8 cellular contexts compared by ENCODE assay signal in genomic region chr15:75694241-75695182, GRCh38. TPM values are rescaled to one million over a fixed set of nuclear protein-coding genes. Genes with fewer than 3 reads are reported as not detected.
A peak's percentile ranks its signal among the peaks of the same experiment; 100 is the strongest.
DNase-seq lines count a peak whose midpoint lies in the region; ATAC-seq, FAIRE-seq and TF ChIP-seq lines count a peak whose summit lies in the region.

No MANE protein-coding gene starts in this region.

- no peak for ATAC-seq in GM21786 (IDR thresholded peaks at IDR 0.05; ENCODE audit: unreplicated experiment)

- peak; percentile 98 for DNase-seq in DMS 273 (lab: John Stamatoyannopoulos, UW; ENCODE audit: unreplicated experiment)
- peak; percentile 95 for DNase-seq in HT1080 (ENCODE audit: low read depth)
- peak; percentile 81 to 85 for DNase-seq in SHP77 (lab: John Stamatoyannopoulos, UW)
- DNase-seq in epithelial cell of esophagus (ENCODE audit: low read depth): peak; percentile 93
- peak; percentile 43 for DNase-seq in midbrain (lab: John Stamatoyannopoulos, UW)
- DNase-seq in urothelium cell line (ENCODE audit: low spot score): peak; percentile 85
- no peak for DNase-seq in NCI-H1436 (lab: John Stamatoyannopoulos, UW)

- H3K4me3 ChIP-seq in epithelial cell of esophagus (ENCODE audit: low read length): no peak overlapping the region

- TF ChIP-seq CTCF in epithelial cell of esophagus (IDR thresholded peaks at IDR 0.05; ENCODE audit: insufficient read depth, low read depth, low read length, missing control alignments): peak; percentile 51

- no peak for FAIRE-seq in urothelium cell line (lab: Jason Lieb, UNC)

RNA-seq across cellular contexts. Expression of gene CSPG4, which starts 18.1 kb away (rescaled TPM):
- 15.4 and 16.9 TPM in 2 replicates for total RNA-seq in HT1080 (2014; rRNA removed; shearing (Covaris generic))
- 4.5 and 4.7 TPM in 2 replicates for polyA plus RNA-seq in HT1080 (2015; cell fraction: cytosol; rRNA removed)
- polyA plus RNA-seq in HT1080 (2015; cell fraction: nucleus; rRNA removed): 63.5 and 65.9 TPM in 2 replicates

RNA-seq across cellular contexts. Expression of gene SNX33, which starts 46.8 kb away (rescaled TPM):
- 9.4 and 11.3 TPM in 2 replicates for total RNA-seq in HT1080 (2014; rRNA removed; shearing (Covaris generic))
- 9.9 and 11.5 TPM in 2 replicates for polyA plus RNA-seq in HT1080 (2015; cell fraction: cytosol; rRNA removed)
- polyA plus RNA-seq in HT1080 (2015; cell fraction: nucleus; rRNA removed): 20.2 and 23.4 TPM in 2 replicates

RNA-seq across cellular contexts. Expression of gene IMP3, which starts 54.5 kb away (rescaled TPM):
- 189 and 195 TPM in 2 replicates for total RNA-seq in HT1080 (2014; rRNA removed; shearing (Covaris generic))
- polyA plus RNA-seq in HT1080 (2015; cell fraction: cytosol; rRNA removed): 149 and 164 TPM in 2 replicates
- polyA plus RNA-seq in HT1080 (2015; cell fraction: nucleus; rRNA removed): 66.4 and 76.0 TPM in 2 replicates
